In genomic region chr2:128027278-128027800, GRCh38 we compare ENCODE assay signal across 8 cellular contexts. TPM values are rescaled to one million over a fixed set of nuclear protein-coding genes. Genes with fewer than 3 reads are reported as not detected.
DNase-seq lines count a peak whose midpoint lies in the region; ATAC-seq, FAIRE-seq and TF ChIP-seq lines count a peak whose summit lies in the region.

No MANE protein-coding gene starts in this region.

- peak overlapping the region; percentile 86 for H3K9ac ChIP-seq in keratinocyte (ENCODE audit: control insufficient read depth, extremely low read depth, insufficient read depth, low read length)

- H3K27ac ChIP-seq in keratinocyte (ENCODE audit: control insufficient read depth, insufficient read depth, low read length): peak overlapping the region; percentile 49

- peak overlapping the region; percentile 89 for H2AFZ ChIP-seq in keratinocyte (ENCODE audit: control insufficient read depth, low read length)

- peaks cover 18% of the 10 kb centered on the region for H3K79me2 ChIP-seq in keratinocyte (ENCODE audit: control insufficient read depth, insufficient read depth, low read length)

- DNase-seq in AG09309 (ENCODE audit: low read depth): peak; percentile 95
- peak; percentile 94 for DNase-seq in NCI-H345 treated with DMSO at 0.1 percent for 48 hours (lab: John Stamatoyannopoulos, UW; ENCODE audit: unreplicated experiment)
- peak; percentile 98 for DNase-seq in cerebellar cortex (ENCODE audit: low spot score)
- DNase-seq in keratinocyte (ENCODE audit: low read depth, low spot score): peak; percentile 88
- peak; percentile 97 for DNase-seq in stimulated activated CD4-positive, alpha-beta T cell treated with anti-CD3 and anti-CD28 coated beads, Interleukin-12 subunit alpha, Interleukin-12 subunit beta, amount 100 ng/mL, for 4 hours

- H3K4me1 ChIP-seq in keratinocyte (ENCODE audit: control insufficient read depth, extremely low read depth, insufficient read depth, low read length): peaks cover 10% of the 10 kb centered on the region

- H3K9me1 ChIP-seq in keratinocyte (ENCODE audit: control insufficient read depth, extremely low read depth, insufficient read depth, low read length): no peaks in the 10 kb centered on the region

- no peak for FAIRE-seq in keratinocyte (lab: Jason Lieb, UNC)

- no peaks in the 10 kb centered on the region for H3K27me3 ChIP-seq in keratinocyte (ENCODE audit: control insufficient read depth, extremely low read depth, insufficient read depth, low read length)

- H4K20me1 ChIP-seq in keratinocyte (ENCODE audit: control insufficient read depth, extremely low read depth, insufficient read depth, low read length): no peaks in the 10 kb centered on the region

- H3K4me2 ChIP-seq in keratinocyte (ENCODE audit: control insufficient read depth, extremely low read depth, insufficient read depth, low read depth, low read length): no peak overlapping the region

- peak overlapping the region; percentile 89 for H3K4me3 ChIP-seq in AG09309 (ENCODE audit: control insufficient read depth, low read depth, low read length)
- peak overlapping the region; percentile 82 to 95 (median 88) for H3K4me3 ChIP-seq in keratinocyte (ENCODE audit: control insufficient read depth in 2 of 3, extremely low read depth in 1 of 3, insufficient read depth in 2 of 3, low read depth in 1 of 3, low read length in 3 of 3)

- H3K36me3 ChIP-seq in keratinocyte (ENCODE audit: control insufficient read depth in 2 of 2, extremely low read depth in 1 of 2, insufficient read depth in 2 of 2, low read length in 2 of 2): no peaks in the 10 kb centered on the region

- ATAC-seq in GM19035 (IDR thresholded peaks at IDR 0.05; ENCODE audit: unreplicated experiment) (peak; percentile 76), HG03354 (IDR thresholded peaks at IDR 0.05; ENCODE audit: poor library complexity, severe bottlenecking, unreplicated experiment) (peak; percentile 84)
- peak; percentile 91 for ATAC-seq in activated CD4-positive, CD25-positive, alpha-beta regulatory T cell treated with anti-CD3 and anti-CD28 coated beads, Interleukin-2, amount 50 U/mL, for 24 hours

- H3K9me3 ChIP-seq in keratinocyte (ENCODE audit: control insufficient read depth, low read depth, low read length): no peaks in the 10 kb centered on the region

- dilution Hi-C loops in keratinocyte (cut with MboI; ENCODE audit: extremely low pct_ligation_motif_present, low sequenced_read_pairs): no loop called here

- TF ChIP-seq CTCF in AG09309 (IDR thresholded peaks at IDR 0.05; ENCODE audit: control insufficient read depth, insufficient read depth, low read depth, low read length, missing control alignments) (no peak), keratinocyte (optimal IDR thresholded peaks at IDR 0.05 in 1 of 3, IDR thresholded peaks at IDR 0.05 in 1 of 3, conservative IDR thresholded peaks at IDR 0.05 in 1 of 3; ENCODE audit: extremely low read depth in 1 of 3, insufficient read depth in 2 of 3, low read length in 3 of 3) (no peak)

RNA-seq across cellular contexts. Expression of gene SAP130, which starts 0.5 kb away (rescaled TPM):
- 8.1 to 13.2 TPM (median 11.6 TPM) in 3 replicates for polyA plus RNA-seq in keratinocyte
- polyA plus RNA-seq in keratinocyte (2011; ENCODE audit: low read depth): 3.6 TPM
- polyA plus RNA-seq in keratinocyte (2011; cell fraction: cytosol; rRNA removed): 14.1 and 14.3 TPM in 2 replicates
- polyA plus RNA-seq in keratinocyte (2011; cell fraction: nucleus; rRNA removed): 21.9 and 27.7 TPM in 2 replicates
- 8.1 and 16.6 TPM in 2 replicates for polyA plus RNA-seq in keratinocyte (2012; ENCODE audit: low replicate concordance)
- polyA minus RNA-seq in keratinocyte: 20.4 to 57.8 TPM (median 21.3 TPM) in 3 replicates
- 8.4 TPM for polyA minus RNA-seq in keratinocyte (2011; cell fraction: cytosol; rRNA and poly(A)+ RNA removed)
- 8.9 and 18.4 TPM in 2 replicates for polyA minus RNA-seq in keratinocyte (2011; cell fraction: nucleus; rRNA and poly(A)+ RNA removed)

Comparison
In these comparisons a context has a peak if more than half of its experiments do, and no peak if none do; other contexts are left out.
1. Peak in every context shown above with its lines: DNase-seq, ATAC-seq, H3K4me3 ChIP-seq and H3K27ac ChIP-seq.